19 cellular contexts compared by ENCODE assay signal in the genomic region with DNA sequence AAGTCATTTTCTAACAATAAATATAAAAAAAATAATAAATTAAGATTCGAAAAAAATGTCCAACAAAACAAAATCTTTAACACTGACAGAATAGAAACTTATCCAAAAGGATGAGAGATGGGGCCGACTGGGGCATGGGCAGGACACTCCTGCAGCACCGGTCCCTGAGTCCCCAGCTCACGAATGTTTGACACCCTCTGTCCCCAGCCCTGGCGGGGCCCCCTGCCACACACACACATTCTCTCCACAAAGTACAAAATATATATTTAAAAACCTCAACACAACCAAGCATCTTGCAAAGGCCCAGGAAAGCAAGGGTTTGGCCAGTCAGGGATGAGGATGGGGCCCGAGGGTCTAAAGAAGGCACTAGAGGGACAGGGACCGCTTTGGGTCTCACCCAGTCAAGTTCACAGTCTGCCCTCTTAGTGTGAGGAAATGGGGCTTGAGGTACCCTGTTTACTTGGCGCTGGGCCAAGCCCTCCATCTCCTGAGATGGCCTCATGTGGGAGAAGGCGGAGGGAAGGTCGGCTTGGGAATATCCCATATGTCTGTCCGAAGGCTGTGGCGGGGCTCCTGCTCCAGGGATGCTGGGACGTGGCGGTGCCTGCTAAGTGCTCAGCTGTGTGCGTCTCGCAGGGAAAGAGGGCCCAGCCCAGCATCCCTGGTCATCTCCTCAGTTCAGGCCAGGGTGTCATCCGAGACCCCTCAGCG. TPM values are rescaled to one million over a fixed set of nuclear protein-coding genes. Genes with fewer than 3 reads are reported as not detected.
DNase-seq lines count a peak whose midpoint lies in the region; TF ChIP-seq lines count a peak whose summit lies in the region.
"Had no signal": no experiment of that assay in that cellular context is flagged by ENCODE, and none has a peak within 500 bp of the region (broad histone marks: within the 10 kb centered on the region; RNA-seq: fewer than 3 reads in every experiment).

No MANE protein-coding gene starts in this region.

- no peaks in the 10 kb centered on the region for H3K9me3 Mint-ChIP-seq in chondrocyte (ENCODE audit: low read depth)
- no peaks in the 10 kb centered on the region for H3K9me3 Mint-ChIP-seq in osteocyte (ENCODE audit: unreplicated experiment)
- H3K9me3 Mint-ChIP-seq: activated CD4-positive, alpha-beta T cell treated with anti-CD3 and anti-CD28 coated beads, Interleukin-2, amount 10 ng/mL, durations not matched to agents 24 days and 14 days; CD8-positive, alpha-beta T cell; stimulated activated naive CD8-positive, alpha-beta T cell treated with anti-CD3 and anti-CD28 coated beads, Interleukin-15, amount 100 ng/mL, for 72 hours had no signal

- no peak for TF ChIP-seq POLR2A in thyroid gland (IDR thresholded peaks at IDR 0.05)

- H3K36me3 ChIP-seq in thyroid gland, result peaks cover 37 to 47% of the 10 kb centered on the region in 2 donors
- H3K36me3 ChIP-seq: gastrocnemius medialis had no signal

- no peak overlapping the region for H3K27ac ChIP-seq in thyroid gland
- H3K27ac ChIP-seq: gastrocnemius medialis had no signal

- TF ChIP-seq CTCF in chondrocyte (IDR thresholded peaks at IDR 0.05) (no peak), osteocyte (IDR thresholded peaks at IDR 0.05) (no peak), thyroid gland (IDR thresholded peaks at IDR 0.05) (no peak)

- intact Hi-C loops in thyroid gland (cut with DNase I), result no loop called here

- H3K4me3 Mint-ChIP-seq in chondrocyte (ENCODE audit: unreplicated experiment) (no peak overlapping the region), osteocyte (ENCODE audit: unreplicated experiment) (no peak overlapping the region)
- H3K4me3 Mint-ChIP-seq: activated CD4-positive, alpha-beta T cell treated with anti-CD3 and anti-CD28 coated beads, Interleukin-2, amount 10 ng/mL, durations not matched to agents 24 days and 14 days; stimulated activated naive CD8-positive, alpha-beta T cell treated with anti-CD3 and anti-CD28 coated beads, Interleukin-15, amount 100 ng/mL, for 72 hours had no signal

- H3K36me3 Mint-ChIP-seq in chondrocyte (ENCODE audit: low read depth) (peaks cover 35% of the 10 kb centered on the region), osteocyte (ENCODE audit: unreplicated experiment) (peaks cover 49% of the 10 kb centered on the region)
- H3K36me3 Mint-ChIP-seq: CD8-positive, alpha-beta T cell had no signal

- DNase-seq in NCI-H748 (lab: John Stamatoyannopoulos, UW; ENCODE audit: unreplicated experiment), result peak; percentile 28
- no peak for DNase-seq in NCI-H748 treated with DMSO at 0.1 percent for 48 hours (lab: John Stamatoyannopoulos, UW)
- DNase-seq in NCI-H1105 treated with DMSO at 0.1 percent for 48 hours (lab: John Stamatoyannopoulos, UW), result peak; percentile 10
- peak; percentile 90 for DNase-seq in chondrocyte (ENCODE audit: low spot score)
- peak; percentile 83 for DNase-seq in osteocyte (ENCODE audit: extremely low spot score, unreplicated experiment)
- no peak for DNase-seq in cortex of kidney (lab: John Stamatoyannopoulos, UW)
- DNase-seq in NCI-H510A treated with DMSO at 0.1 percent for 48 hours (lab: John Stamatoyannopoulos, UW), result no peak
- no peak for DNase-seq in thyroid gland
- DNase-seq: ACHN; activated CD4-positive, alpha-beta T cell treated with anti-CD3 and anti-CD28 coated beads, Interleukin-2, amount 10 ng/mL, durations not matched to agents 24 days and 14 days; activated CD8-positive, alpha-beta memory T cell treated with anti-CD3 and anti-CD28 coated beads, Interleukin-2, amount 50 U/mL, for 4 hours; amniotic stem cell; gastrocnemius medialis; NCI-H1694 treated with DMSO at 0.1 percent for 48 hours; NCI-H524 treated with DMSO at 0.1 percent for 48 hours; stimulated activated naive CD8-positive, alpha-beta T cell treated with anti-CD3 and anti-CD28 coated beads, Interleukin-15, amount 100 ng/mL, for 72 hours; SW 1271 had no signal

- no peaks in the 10 kb centered on the region for H3K27me3 Mint-ChIP-seq in chondrocyte (ENCODE audit: low read depth)
- H3K27me3 Mint-ChIP-seq in osteocyte (ENCODE audit: unreplicated experiment), result no peaks in the 10 kb centered on the region
- H3K27me3 Mint-ChIP-seq: activated CD4-positive, alpha-beta T cell treated with anti-CD3 and anti-CD28 coated beads, Interleukin-2, amount 10 ng/mL, durations not matched to agents 24 days and 14 days had no signal

- H3K4me1 ChIP-seq in thyroid gland, result peaks cover 0 to 25% of the 10 kb centered on the region in 2 donors
- H3K4me1 ChIP-seq: gastrocnemius medialis had no signal

- no peaks in the 10 kb centered on the region for H3K27me3 ChIP-seq in thyroid gland
- H3K27me3 ChIP-seq: gastrocnemius medialis had no signal

- H3K27ac Mint-ChIP-seq in chondrocyte (ENCODE audit: unreplicated experiment), result no peak overlapping the region
- H3K27ac Mint-ChIP-seq in osteocyte (ENCODE audit: unreplicated experiment), result peak overlapping the region; percentile 7
- H3K27ac Mint-ChIP-seq: activated CD4-positive, alpha-beta T cell treated with anti-CD3 and anti-CD28 coated beads, Interleukin-2, amount 10 ng/mL, durations not matched to agents 24 days and 14 days; stimulated activated naive CD8-positive, alpha-beta T cell treated with anti-CD3 and anti-CD28 coated beads, Interleukin-15, amount 100 ng/mL, for 72 hours had no signal

- H3K4me1 Mint-ChIP-seq in chondrocyte (ENCODE audit: low read depth) (peaks cover 16% of the 10 kb centered on the region), osteocyte (ENCODE audit: unreplicated experiment) (peaks cover 41% of the 10 kb centered on the region)

- no peaks in the 10 kb centered on the region for H3K9me3 ChIP-seq in thyroid gland
- H3K9me3 ChIP-seq: gastrocnemius medialis had no signal

- no peak overlapping the region for H3K4me3 ChIP-seq in thyroid gland (replicated peaks in 1 of 3)
- H3K4me3 ChIP-seq: gastrocnemius medialis, lung had no signal

- 87 to 91% methylated on average over 14 to 18 of the region's 18 CpGs for WGBS in thyroid gland, 2 donors

RNA-seq across cellular contexts. Expression of a gene that starts 31.3 kb away (rescaled TPM):
- total RNA-seq in chondrocyte, result 38.5 to 47.4 TPM (median 40.0 TPM) in 3 replicates
- total RNA-seq in osteocyte, result 152 and 155 TPM in 2 replicates
- 10 to 100 TPM; 22.3 to 53.2 (median 29.3) TPM for total RNA-seq in thyroid gland
- total RNA-seq: activated CD4-positive, alpha-beta T cell treated with anti-CD3 and anti-CD28 coated beads, Interleukin-2, amount 10 ng/mL, durations not matched to agents 24 days and 14 days; CD8-positive, alpha-beta T cell had no signal

RNA-seq across cellular contexts. Expression of a gene that starts 51.1 kb away (rescaled TPM):
- total RNA-seq in chondrocyte, result 0.24 to 0.72 TPM (median 0.70 TPM) in 3 replicates
- total RNA-seq in osteocyte, result 0.73 and 1.2 TPM in 2 replicates
- total RNA-seq in thyroid gland, result 1 to 10 TPM in 3 of 4 donors, under 1 TPM in 1; 0.42 to 2.7 (median 1.5) TPM
- total RNA-seq: CD8-positive, alpha-beta T cell; gastrocnemius medialis; lung had no signal

Comparison
In these comparisons a context has a peak if more than half of its experiments do, and no peak if none do; other contexts are left out.
1. DNase-seq: peak in NCI-H748 (single experiment), NCI-H1105 treated with DMSO at 0.1 percent for 48 hours (single experiment), chondrocyte (single experiment) and osteocyte (single experiment); none in NCI-H748 treated with DMSO at 0.1 percent for 48 hours (single experiment), cortex of kidney (single experiment), NCI-H510A treated with DMSO at 0.1 percent for 48 hours (single experiment) and thyroid gland (0 of 2).